Comparison of ENCODE assay signal across 8 cellular contexts in the genomic region with DNA sequence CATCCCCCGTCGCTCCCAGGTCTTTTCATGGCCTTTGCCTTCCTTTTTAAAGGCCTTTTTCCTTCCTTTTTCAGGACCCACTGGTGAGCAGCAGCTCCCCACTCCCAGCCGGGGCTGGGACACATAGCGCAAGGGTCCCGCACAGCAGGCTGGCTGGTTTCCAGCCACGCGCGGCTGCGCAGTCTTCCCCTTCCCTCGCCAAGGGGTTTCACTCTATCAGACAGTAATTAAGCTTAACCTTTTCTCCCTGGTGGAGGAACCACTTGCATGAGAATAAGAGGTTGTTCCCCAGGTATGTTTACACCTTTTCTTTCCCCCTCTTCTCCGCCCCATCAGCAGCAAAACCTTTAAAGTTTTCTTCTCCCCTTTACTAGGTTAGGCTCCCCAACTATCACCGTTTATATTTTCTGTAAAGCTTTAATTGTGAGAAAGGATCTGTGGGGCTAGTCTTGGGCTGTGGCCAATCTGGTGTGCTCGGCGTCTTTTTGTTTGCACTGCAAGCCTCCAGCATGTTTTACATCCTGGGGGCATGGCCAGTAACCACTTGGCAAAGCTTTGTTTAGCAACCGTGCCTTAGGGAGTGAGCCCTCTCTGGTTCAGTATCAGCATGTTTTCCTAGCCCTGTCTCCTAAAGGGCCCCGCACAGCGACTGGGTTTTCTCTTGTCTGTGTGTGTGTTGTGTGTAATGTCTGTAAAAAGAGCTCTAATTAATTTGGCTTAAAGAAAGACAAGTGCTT.
DNase-seq lines count a peak whose midpoint lies in the region; ATAC-seq and TF ChIP-seq lines count a peak whose summit lies in the region.

No MANE protein-coding gene starts in this region.

- CTCF ChIA-PET in GM10248 (lab: Yijun Ruan, JAX): no interaction called here
- CTCF ChIA-PET in activated CD4-positive, alpha-beta T cell treated with anti-CD3 and anti-CD28 coated beads, Interleukin-2, amount 10 ng/mL, durations not matched to agents 7 days and 5 days (lab: Charles Lee): interaction anchor here (0.9 to 1.4 kb wide), 2 partner anchors 8 to 11 kb away, joined by 3 to 4 read pairs; no protein-coding TSS in a partner anchor

- ATAC-seq in activated T-cell treated with anti-CD3 and anti-CD28 coated beads, Interleukin-2, amount 50 U/mL, for 72 hours (replicated peaks in 1 of 2): peak in 1 of 2 donors; percentile 26
- peak; percentile 49 for ATAC-seq in left colon

- H3K36me3 ChIP-seq in urinary bladder (ENCODE audit: insufficient read depth): no peaks in the 10 kb centered on the region

- H3K9me3 Mint-ChIP-seq in activated T-cell treated with anti-CD3 and anti-CD28 coated beads, Interleukin-2, amount 50 U/mL, for 72 hours: no peaks in the 10 kb centered on the region
- H3K9me3 Mint-ChIP-seq in activated CD4-positive, alpha-beta T cell treated with anti-CD3 and anti-CD28 coated beads, Interleukin-2, amount 10 ng/mL, durations not matched to agents 7 days and 5 days: no peaks in the 10 kb centered on the region

- 17% methylated on average over 17 of the region's 17 CpGs for WGBS in urinary bladder

- intact Hi-C loops in left colon (cut with DNase I, micrococcal nuclease): no loop called here

- H3K4me1 ChIP-seq in urinary bladder (ENCODE audit: insufficient read depth): no peaks in the 10 kb centered on the region

- in situ Hi-C loops in astrocyte of the spinal cord (cut with HindIII; ENCODE audit: low sequenced_read_pairs): no loop called here

- H3K4me3 ChIP-seq in astrocyte of the spinal cord (ENCODE audit: low read depth, low read length): peak overlapping the region; percentile 29
- peak overlapping the region; percentile 4 for H3K4me3 ChIP-seq in urinary bladder (ENCODE audit: low read depth, low read length)

- TF ChIP-seq CTCF in astrocyte of the spinal cord (IDR thresholded peaks at IDR 0.05; ENCODE audit: low read depth, low read length) (no peak), GM10248 (IDR thresholded peaks at IDR 0.05; ENCODE audit: control extremely low read depth, extremely low read depth, low read depth, missing control alignments) (no peak)

- peak overlapping the region; percentile 9 to 75 for H3K4me3 Mint-ChIP-seq in activated T-cell treated with anti-CD3 and anti-CD28 coated beads, Interleukin-2, amount 50 U/mL, for 72 hours
- H3K4me3 Mint-ChIP-seq in activated CD4-positive, alpha-beta T cell treated with anti-CD3 and anti-CD28 coated beads, Interleukin-2, amount 10 ng/mL, durations not matched to agents 7 days and 5 days: no peak overlapping the region

- peak overlapping the region; percentile 26 for H3K27ac Mint-ChIP-seq in activated T-cell treated with anti-CD3 and anti-CD28 coated beads, Interleukin-2, amount 50 U/mL, for 72 hours
- no peak overlapping the region for H3K27ac Mint-ChIP-seq in activated CD4-positive, alpha-beta T cell treated with anti-CD3 and anti-CD28 coated beads, Interleukin-2, amount 10 ng/mL, durations not matched to agents 7 days and 5 days

- H3K27ac ChIP-seq in urinary bladder (ENCODE audit: low read depth): no peak overlapping the region

- POLR2A ChIA-PET in GM10248 (lab: Yijun Ruan, JAX): no interaction called here
- POLR2A ChIA-PET in activated CD4-positive, alpha-beta T cell treated with anti-CD3 and anti-CD28 coated beads, Interleukin-2, amount 10 ng/mL, durations not matched to agents 7 days and 5 days (lab: Charles Lee): no interaction called here

- peaks cover 13% of the 10 kb centered on the region for H3K4me1 Mint-ChIP-seq in activated T-cell treated with anti-CD3 and anti-CD28 coated beads, Interleukin-2, amount 50 U/mL, for 72 hours (ENCODE audit: low read depth)
- H3K4me1 Mint-ChIP-seq in activated CD4-positive, alpha-beta T cell treated with anti-CD3 and anti-CD28 coated beads, Interleukin-2, amount 10 ng/mL, durations not matched to agents 7 days and 5 days: peaks cover 1% of the 10 kb centered on the region

- H3K27me3 Mint-ChIP-seq in activated T-cell treated with anti-CD3 and anti-CD28 coated beads, Interleukin-2, amount 50 U/mL, for 72 hours (ENCODE audit: low read depth): peaks cover 16% of the 10 kb centered on the region
- H3K27me3 Mint-ChIP-seq in activated CD4-positive, alpha-beta T cell treated with anti-CD3 and anti-CD28 coated beads, Interleukin-2, amount 10 ng/mL, durations not matched to agents 7 days and 5 days: peaks cover 12% of the 10 kb centered on the region

- H3K36me3 Mint-ChIP-seq in activated T-cell treated with anti-CD3 and anti-CD28 coated beads, Interleukin-2, amount 50 U/mL, for 72 hours (ENCODE audit: insufficient read depth in 2 of 2): no peaks in the 10 kb centered on the region
- no peaks in the 10 kb centered on the region for H3K36me3 Mint-ChIP-seq in activated CD4-positive, alpha-beta T cell treated with anti-CD3 and anti-CD28 coated beads, Interleukin-2, amount 10 ng/mL, durations not matched to agents 7 days and 5 days (ENCODE audit: low read depth)

- no peak for DNase-seq in activated T-cell treated with anti-CD3 and anti-CD28 coated beads, Interleukin-2, amount 50 U/mL, for 72 hours
- no peak for DNase-seq in activated T-cell treated with anti-CD3 and anti-CD28 coated beads, Interleukin-2, amount 50 U/mL, for 48 hours
- peak; percentile 45 for DNase-seq in astrocyte of the spinal cord (ENCODE audit: low read depth, low spot score)
- no peak for DNase-seq in left colon
- DNase-seq in GM10248 (ENCODE audit: extremely low spot score): no peak
- DNase-seq in activated CD4-positive, alpha-beta T cell treated with anti-CD3 and anti-CD28 coated beads, Interleukin-2, amount 10 ng/mL, durations not matched to agents 7 days and 5 days: no peak
- no peak for DNase-seq in activated effector memory CD4-positive, alpha-beta T cell treated with Interleukin-2 at 50 U/mL for 16 hours
